Comparison of ENCODE assay signal across 1 cellular context in genomic region chr10:48742891-48743845, GRCh38.
TF ChIP-seq lines count a peak whose summit lies in the region.

No MANE protein-coding gene starts in this region.

TF ChIP-seq in K562, 482 proteins besides CTCF, POLR2A, EP300 and RAD21 (continued from another document):
- peak; percentile 13; the same call in 1 of the 2 replicates for TF ChIP-seq USF1 (CRISPR knock-in tag; IDR thresholded peaks at IDR 0.05)
- peak; percentile 44; the same call in 1 of the 2 replicates for TF ChIP-seq RAD51 (IDR thresholded peaks at IDR 0.05; ENCODE audit: borderline replicate concordance, low read depth)
- no peak for TF ChIP-seq ZKSCAN1 (IDR thresholded peaks at IDR 0.05; ENCODE audit: low read depth, low read length)
- TF ChIP-seq TFE3 (CRISPR knock-in tag; IDR thresholded peaks at IDR 0.05) = peak; percentile 94
- TF ChIP-seq NRF1 (conservative IDR thresholded peaks at IDR 0.05 in 1 of 2, IDR thresholded peaks at IDR 0.05 in 1 of 2) = peak; percentile 81 to 85
